1 cellular context compared by ENCODE assay signal in genomic region chr17:38351412-38352222, GRCh38.
TF ChIP-seq lines count a peak whose summit lies in the region.

A gene with protein sequence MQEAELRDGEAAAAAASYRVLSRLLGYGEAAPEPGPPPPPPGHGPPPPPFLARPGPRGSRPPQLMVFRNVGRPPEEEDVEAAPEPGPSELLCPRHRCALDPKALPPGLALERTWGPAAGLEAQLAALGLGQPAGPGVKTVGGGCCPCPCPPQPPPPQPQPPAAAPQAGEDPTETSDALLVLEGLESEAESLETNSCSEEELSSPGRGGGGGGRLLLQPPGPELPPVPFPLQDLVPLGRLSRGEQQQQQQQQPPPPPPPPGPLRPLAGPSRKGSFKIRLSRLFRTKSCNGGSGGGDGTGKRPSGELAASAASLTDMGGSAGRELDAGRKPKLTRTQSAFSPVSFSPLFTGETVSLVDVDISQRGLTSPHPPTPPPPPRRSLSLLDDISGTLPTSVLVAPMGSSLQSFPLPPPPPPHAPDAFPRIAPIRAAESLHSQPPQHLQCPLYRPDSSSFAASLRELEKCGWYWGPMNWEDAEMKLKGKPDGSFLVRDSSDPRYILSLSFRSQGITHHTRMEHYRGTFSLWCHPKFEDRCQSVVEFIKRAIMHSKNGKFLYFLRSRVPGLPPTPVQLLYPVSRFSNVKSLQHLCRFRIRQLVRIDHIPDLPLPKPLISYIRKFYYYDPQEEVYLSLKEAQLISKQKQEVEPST (plus strand): TSS chr17:38351844. CDS start chr17:38352053, 209 bp downstream.

TF ChIP-seq in K562, 482 proteins besides CTCF, POLR2A, EP300 and RAD21 (continued from another document and continues in another):
- TF ChIP-seq, protein P1, sequence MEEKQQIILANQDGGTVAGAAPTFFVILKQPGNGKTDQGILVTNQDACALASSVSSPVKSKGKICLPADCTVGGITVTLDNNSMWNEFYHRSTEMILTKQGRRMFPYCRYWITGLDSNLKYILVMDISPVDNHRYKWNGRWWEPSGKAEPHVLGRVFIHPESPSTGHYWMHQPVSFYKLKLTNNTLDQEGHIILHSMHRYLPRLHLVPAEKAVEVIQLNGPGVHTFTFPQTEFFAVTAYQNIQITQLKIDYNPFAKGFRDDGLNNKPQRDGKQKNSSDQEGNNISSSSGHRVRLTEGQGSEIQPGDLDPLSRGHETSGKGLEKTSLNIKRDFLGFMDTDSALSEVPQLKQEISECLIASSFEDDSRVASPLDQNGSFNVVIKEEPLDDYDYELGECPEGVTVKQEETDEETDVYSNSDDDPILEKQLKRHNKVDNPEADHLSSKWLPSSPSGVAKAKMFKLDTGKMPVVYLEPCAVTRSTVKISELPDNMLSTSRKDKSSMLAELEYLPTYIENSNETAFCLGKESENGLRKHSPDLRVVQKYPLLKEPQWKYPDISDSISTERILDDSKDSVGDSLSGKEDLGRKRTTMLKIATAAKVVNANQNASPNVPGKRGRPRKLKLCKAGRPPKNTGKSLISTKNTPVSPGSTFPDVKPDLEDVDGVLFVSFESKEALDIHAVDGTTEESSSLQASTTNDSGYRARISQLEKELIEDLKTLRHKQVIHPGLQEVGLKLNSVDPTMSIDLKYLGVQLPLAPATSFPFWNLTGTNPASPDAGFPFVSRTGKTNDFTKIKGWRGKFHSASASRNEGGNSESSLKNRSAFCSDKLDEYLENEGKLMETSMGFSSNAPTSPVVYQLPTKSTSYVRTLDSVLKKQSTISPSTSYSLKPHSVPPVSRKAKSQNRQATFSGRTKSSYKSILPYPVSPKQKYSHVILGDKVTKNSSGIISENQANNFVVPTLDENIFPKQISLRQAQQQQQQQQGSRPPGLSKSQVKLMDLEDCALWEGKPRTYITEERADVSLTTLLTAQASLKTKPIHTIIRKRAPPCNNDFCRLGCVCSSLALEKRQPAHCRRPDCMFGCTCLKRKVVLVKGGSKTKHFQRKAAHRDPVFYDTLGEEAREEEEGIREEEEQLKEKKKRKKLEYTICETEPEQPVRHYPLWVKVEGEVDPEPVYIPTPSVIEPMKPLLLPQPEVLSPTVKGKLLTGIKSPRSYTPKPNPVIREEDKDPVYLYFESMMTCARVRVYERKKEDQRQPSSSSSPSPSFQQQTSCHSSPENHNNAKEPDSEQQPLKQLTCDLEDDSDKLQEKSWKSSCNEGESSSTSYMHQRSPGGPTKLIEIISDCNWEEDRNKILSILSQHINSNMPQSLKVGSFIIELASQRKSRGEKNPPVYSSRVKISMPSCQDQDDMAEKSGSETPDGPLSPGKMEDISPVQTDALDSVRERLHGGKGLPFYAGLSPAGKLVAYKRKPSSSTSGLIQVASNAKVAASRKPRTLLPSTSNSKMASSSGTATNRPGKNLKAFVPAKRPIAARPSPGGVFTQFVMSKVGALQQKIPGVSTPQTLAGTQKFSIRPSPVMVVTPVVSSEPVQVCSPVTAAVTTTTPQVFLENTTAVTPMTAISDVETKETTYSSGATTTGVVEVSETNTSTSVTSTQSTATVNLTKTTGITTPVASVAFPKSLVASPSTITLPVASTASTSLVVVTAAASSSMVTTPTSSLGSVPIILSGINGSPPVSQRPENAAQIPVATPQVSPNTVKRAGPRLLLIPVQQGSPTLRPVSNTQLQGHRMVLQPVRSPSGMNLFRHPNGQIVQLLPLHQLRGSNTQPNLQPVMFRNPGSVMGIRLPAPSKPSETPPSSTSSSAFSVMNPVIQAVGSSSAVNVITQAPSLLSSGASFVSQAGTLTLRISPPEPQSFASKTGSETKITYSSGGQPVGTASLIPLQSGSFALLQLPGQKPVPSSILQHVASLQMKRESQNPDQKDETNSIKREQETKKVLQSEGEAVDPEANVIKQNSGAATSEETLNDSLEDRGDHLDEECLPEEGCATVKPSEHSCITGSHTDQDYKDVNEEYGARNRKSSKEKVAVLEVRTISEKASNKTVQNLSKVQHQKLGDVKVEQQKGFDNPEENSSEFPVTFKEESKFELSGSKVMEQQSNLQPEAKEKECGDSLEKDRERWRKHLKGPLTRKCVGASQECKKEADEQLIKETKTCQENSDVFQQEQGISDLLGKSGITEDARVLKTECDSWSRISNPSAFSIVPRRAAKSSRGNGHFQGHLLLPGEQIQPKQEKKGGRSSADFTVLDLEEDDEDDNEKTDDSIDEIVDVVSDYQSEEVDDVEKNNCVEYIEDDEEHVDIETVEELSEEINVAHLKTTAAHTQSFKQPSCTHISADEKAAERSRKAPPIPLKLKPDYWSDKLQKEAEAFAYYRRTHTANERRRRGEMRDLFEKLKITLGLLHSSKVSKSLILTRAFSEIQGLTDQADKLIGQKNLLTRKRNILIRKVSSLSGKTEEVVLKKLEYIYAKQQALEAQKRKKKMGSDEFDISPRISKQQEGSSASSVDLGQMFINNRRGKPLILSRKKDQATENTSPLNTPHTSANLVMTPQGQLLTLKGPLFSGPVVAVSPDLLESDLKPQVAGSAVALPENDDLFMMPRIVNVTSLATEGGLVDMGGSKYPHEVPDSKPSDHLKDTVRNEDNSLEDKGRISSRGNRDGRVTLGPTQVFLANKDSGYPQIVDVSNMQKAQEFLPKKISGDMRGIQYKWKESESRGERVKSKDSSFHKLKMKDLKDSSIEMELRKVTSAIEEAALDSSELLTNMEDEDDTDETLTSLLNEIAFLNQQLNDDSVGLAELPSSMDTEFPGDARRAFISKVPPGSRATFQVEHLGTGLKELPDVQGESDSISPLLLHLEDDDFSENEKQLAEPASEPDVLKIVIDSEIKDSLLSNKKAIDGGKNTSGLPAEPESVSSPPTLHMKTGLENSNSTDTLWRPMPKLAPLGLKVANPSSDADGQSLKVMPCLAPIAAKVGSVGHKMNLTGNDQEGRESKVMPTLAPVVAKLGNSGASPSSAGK (IDR thresholded peaks at IDR 0.05): peak; percentile 83
- TF ChIP-seq, protein P2, sequence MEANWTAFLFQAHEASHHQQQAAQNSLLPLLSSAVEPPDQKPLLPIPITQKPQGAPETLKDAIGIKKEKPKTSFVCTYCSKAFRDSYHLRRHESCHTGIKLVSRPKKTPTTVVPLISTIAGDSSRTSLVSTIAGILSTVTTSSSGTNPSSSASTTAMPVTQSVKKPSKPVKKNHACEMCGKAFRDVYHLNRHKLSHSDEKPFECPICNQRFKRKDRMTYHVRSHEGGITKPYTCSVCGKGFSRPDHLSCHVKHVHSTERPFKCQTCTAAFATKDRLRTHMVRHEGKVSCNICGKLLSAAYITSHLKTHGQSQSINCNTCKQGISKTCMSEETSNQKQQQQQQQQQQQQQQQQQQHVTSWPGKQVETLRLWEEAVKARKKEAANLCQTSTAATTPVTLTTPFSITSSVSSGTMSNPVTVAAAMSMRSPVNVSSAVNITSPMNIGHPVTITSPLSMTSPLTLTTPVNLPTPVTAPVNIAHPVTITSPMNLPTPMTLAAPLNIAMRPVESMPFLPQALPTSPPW (CRISPR knock-in tag; IDR thresholded peaks at IDR 0.05): peak; percentile 95
- TF ChIP-seq ELF1 (tag; IDR thresholded peaks at IDR 0.05) (peak; percentile 34; the same call in 1 of the 2 replicates), CREB3L1 (IDR thresholded peaks at IDR 0.05; ENCODE audit: borderline replicate concordance, low read depth) (peak; percentile 63; the same call in 1 of the 2 replicates), JUND (IDR thresholded peaks at IDR 0.05; ENCODE audit: borderline replicate concordance, low read depth, low read length) (peak; percentile 53), JUND (tag; IDR thresholded peaks at IDR 0.05; ENCODE audit: borderline replicate concordance, low read depth, low read length) (peak; percentile 68; the same call in 2 of the 3 replicates), TFAP4 (CRISPR knock-in tag; IDR thresholded peaks at IDR 0.05; ENCODE audit: borderline replicate concordance) (peak; percentile 60; the same call in 1 of the 2 replicates), SOX6 (IDR thresholded peaks at IDR 0.05) (peak; percentile 27; the same call in 1 of the 2 replicates), FOSL1 (tag; conservative IDR thresholded peaks at IDR 0.05) (peak; percentile 7; the same call in 1 of the 2 replicates), DPF2 (IDR thresholded peaks at IDR 0.05) (peak; percentile 45), RBFOX2 (IDR thresholded peaks at IDR 0.05; ENCODE audit: low read depth, low read length) (peak; percentile 95), MYC (IDR thresholded peaks at IDR 0.05; ENCODE audit: low read depth, low read length) (peak; percentile 88), MYC (CRISPR knock-in tag; IDR thresholded peaks at IDR 0.05; ENCODE audit: borderline replicate concordance, low read depth) (no peak), NBN (IDR thresholded peaks at IDR 0.05; ENCODE audit: low read depth) (peak; percentile 58; the same call in 1 of the 2 replicates), HNRNPLL (IDR thresholded peaks at IDR 0.05; ENCODE audit: low read depth, low read length, poor library complexity, severe bottlenecking) (peak; percentile 63), C11orf30 (IDR thresholded peaks at IDR 0.05; ENCODE audit: low read depth) (0 out of 2 replicates have a peak, but pooled peaks have one; percentile 17), ZNF644 (tag; IDR thresholded peaks at IDR 0.05; ENCODE audit: low read depth) (no peak), MBD2 (IDR thresholded peaks at IDR 0.05; ENCODE audit: borderline replicate concordance, low read depth) (peak; percentile 73), HDAC1 (IDR thresholded peaks at IDR 0.05) (peak in 1 of 2 experiments; percentile 78; a peak in 2 of 4 replicates), ZNF707 (CRISPR knock-in tag; conservative IDR thresholded peaks at IDR 0.05) (no peak), BHLHE40 (IDR thresholded peaks at IDR 0.05; ENCODE audit: low read length) (peak; percentile 28; the same call in 1 of the 2 replicates), NFIC (IDR thresholded peaks at IDR 0.05) (peak; percentile 33; the same call in 1 of the 2 replicates), GABPB1 (CRISPR knock-in tag; IDR thresholded peaks at IDR 0.05) (peak; percentile 92), E2F6 (IDR thresholded peaks at IDR 0.05; ENCODE audit: borderline replicate concordance in 1 of 2, extremely low read depth in 1 of 2, insufficient read depth in 1 of 2, insufficient read length in 1 of 2, low read depth in 1 of 2, low read length in 1 of 2, poor library complexity in 1 of 2, severe bottlenecking in 1 of 2) (peak; percentile 20 to 59), RBBP5 (IDR thresholded peaks at IDR 0.05; ENCODE audit: borderline replicate concordance, insufficient read depth, low read length, poor library complexity, severe bottlenecking) (peak; percentile 21)
- TF ChIP-seq, protein P3, sequence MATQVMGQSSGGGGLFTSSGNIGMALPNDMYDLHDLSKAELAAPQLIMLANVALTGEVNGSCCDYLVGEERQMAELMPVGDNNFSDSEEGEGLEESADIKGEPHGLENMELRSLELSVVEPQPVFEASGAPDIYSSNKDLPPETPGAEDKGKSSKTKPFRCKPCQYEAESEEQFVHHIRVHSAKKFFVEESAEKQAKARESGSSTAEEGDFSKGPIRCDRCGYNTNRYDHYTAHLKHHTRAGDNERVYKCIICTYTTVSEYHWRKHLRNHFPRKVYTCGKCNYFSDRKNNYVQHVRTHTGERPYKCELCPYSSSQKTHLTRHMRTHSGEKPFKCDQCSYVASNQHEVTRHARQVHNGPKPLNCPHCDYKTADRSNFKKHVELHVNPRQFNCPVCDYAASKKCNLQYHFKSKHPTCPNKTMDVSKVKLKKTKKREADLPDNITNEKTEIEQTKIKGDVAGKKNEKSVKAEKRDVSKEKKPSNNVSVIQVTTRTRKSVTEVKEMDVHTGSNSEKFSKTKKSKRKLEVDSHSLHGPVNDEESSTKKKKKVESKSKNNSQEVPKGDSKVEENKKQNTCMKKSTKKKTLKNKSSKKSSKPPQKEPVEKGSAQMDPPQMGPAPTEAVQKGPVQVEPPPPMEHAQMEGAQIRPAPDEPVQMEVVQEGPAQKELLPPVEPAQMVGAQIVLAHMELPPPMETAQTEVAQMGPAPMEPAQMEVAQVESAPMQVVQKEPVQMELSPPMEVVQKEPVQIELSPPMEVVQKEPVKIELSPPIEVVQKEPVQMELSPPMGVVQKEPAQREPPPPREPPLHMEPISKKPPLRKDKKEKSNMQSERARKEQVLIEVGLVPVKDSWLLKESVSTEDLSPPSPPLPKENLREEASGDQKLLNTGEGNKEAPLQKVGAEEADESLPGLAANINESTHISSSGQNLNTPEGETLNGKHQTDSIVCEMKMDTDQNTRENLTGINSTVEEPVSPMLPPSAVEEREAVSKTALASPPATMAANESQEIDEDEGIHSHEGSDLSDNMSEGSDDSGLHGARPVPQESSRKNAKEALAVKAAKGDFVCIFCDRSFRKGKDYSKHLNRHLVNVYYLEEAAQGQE (CRISPR knock-in tag; IDR thresholded peaks at IDR 0.05; ENCODE audit: low read depth): no peak
- TF ChIP-seq, protein P4, sequence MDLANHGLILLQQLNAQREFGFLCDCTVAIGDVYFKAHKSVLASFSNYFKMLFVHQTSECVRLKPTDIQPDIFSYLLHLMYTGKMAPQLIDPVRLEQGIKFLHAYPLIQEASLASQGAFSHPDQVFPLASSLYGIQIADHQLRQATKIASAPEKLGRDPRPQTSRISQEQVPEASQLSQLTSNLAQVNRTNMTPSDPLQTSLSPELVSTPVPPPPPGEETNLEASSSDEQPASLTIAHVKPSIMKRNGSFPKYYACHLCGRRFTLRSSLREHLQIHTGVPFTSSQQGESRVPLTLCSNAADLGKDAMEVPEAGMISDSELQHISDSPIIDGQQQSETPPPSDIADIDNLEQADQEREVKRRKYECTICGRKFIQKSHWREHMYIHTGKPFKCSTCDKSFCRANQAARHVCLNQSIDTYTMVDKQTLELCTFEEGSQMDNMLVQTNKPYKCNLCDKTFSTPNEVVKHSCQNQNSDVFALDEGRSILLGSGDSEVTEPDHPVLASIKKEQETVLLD (IDR thresholded peaks at IDR 0.05): peak; percentile 78
- TF ChIP-seq, protein P5, sequence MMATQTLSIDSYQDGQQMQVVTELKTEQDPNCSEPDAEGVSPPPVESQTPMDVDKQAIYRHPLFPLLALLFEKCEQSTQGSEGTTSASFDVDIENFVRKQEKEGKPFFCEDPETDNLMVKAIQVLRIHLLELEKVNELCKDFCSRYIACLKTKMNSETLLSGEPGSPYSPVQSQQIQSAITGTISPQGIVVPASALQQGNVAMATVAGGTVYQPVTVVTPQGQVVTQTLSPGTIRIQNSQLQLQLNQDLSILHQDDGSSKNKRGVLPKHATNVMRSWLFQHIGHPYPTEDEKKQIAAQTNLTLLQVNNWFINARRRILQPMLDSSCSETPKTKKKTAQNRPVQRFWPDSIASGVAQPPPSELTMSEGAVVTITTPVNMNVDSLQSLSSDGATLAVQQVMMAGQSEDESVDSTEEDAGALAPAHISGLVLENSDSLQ (IDR thresholded peaks at IDR 0.05): peak; percentile 47; the same call in 1 of the 2 replicates
